ENCODE assay signal across 26 cellular contexts in genomic region chr5:139228201-139228796, GRCh38.
"Had no signal": no experiment of that assay in that cellular context is flagged by ENCODE, and none has a peak within 500 bp of the region (broad histone marks: within the 10 kb centered on the region; RNA-seq: fewer than 3 reads in every experiment).

No MANE protein-coding gene starts in this region.

- H3K27me3 Mint-ChIP-seq: activated T-cell treated with anti-CD3 and anti-CD28 coated beads, Interleukin-2, amount 50 U/mL, for 24 hours had no signal

- H3K9me3 ChIP-seq: Peyer's patch, SJCRH30 had no signal

- DNase-seq: activated CD4-positive, alpha-beta T cell treated with anti-CD3 and anti-CD28 coated beads for 48 hours; activated CD4-positive, alpha-beta T cell treated with anti-CD3 and anti-CD28 coated beads, Interleukin-2, amount 50 U/mL, for 48 hours; activated CD4-positive, CD25-positive, alpha-beta regulatory T cell treated with anti-CD3 and anti-CD28 coated beads, Interleukin-2, amount 50 U/mL, for 72 hours; activated CD8-positive, alpha-beta memory T cell treated with anti-CD3 and anti-CD28 coated beads, Interleukin-2, amount 10 ng/mL, durations not matched to agents 7 days and 5 days; activated effector memory CD4-positive, alpha-beta T cell treated with anti-CD3 and anti-CD28 coated beads, Interleukin-2, amount 50 U/mL, for 16 hours; activated naive CD4-positive, alpha-beta T cell treated with Interleukin-2 at 50 U/mL for 16 hours; activated T-cell treated with anti-CD3 and anti-CD28 coated beads, Interleukin-2, amount 50 U/mL, for 24 hours; caudate nucleus; KG1; MV-4-11; NCI-H1092 treated with DMSO at 0.1 percent for 48 hours; NCI-H1436; NCI-H1694 treated with DMSO at 0.1 percent for 48 hours; NCI-H2029 treated with DMSO at 0.1 percent for 48 hours; NCI-H510A treated with DMSO at 0.1 percent for 48 hours; NCI-H69; Right ventricle myocardium superior; SJCRH30; T-helper 17 cell; T-helper 9 cell had no signal

- H3K27ac Mint-ChIP-seq: activated CD8-positive, alpha-beta memory T cell treated with anti-CD3 and anti-CD28 coated beads, Interleukin-2, amount 10 ng/mL, durations not matched to agents 7 days and 5 days; activated naive CD8-positive, alpha-beta T cell; activated T-cell treated with anti-CD3 and anti-CD28 coated beads, Interleukin-2, amount 50 U/mL, for 24 hours; IgD-negative memory B cell; T-helper 17 cell; WTC11 had no signal

- H3K4me1 ChIP-seq: Peyer's patch, SJCRH30 had no signal

- H3K36me3 Mint-ChIP-seq: activated CD8-positive, alpha-beta memory T cell treated with anti-CD3 and anti-CD28 coated beads, Interleukin-2, amount 10 ng/mL, durations not matched to agents 7 days and 5 days; IgD-negative memory B cell; WTC11 had no signal

- H3K4me3 ChIP-seq: Peyer's patch, SJCRH30 had no signal

- H3K9me3 Mint-ChIP-seq: activated T-cell treated with anti-CD3 and anti-CD28 coated beads, Interleukin-2, amount 50 U/mL, for 24 hours; IgD-negative memory B cell; WTC11 had no signal

- ATAC-seq: activated CD8-positive, alpha-beta memory T cell treated with anti-CD3 and anti-CD28 coated beads, Interleukin-2, amount 10 ng/mL, durations not matched to agents 7 days and 5 days; SK-N-SH treated with all-trans-retinoic acid at 6 μM for 48 hours; T-helper 17 cell; WTC11 had no signal

- H3K27me3 ChIP-seq: Peyer's patch, SJCRH30 had no signal

- H3K4me1 Mint-ChIP-seq: T-helper 17 cell had no signal

- H3K4me3 Mint-ChIP-seq: activated CD8-positive, alpha-beta memory T cell treated with anti-CD3 and anti-CD28 coated beads, Interleukin-2, amount 10 ng/mL, durations not matched to agents 7 days and 5 days; activated naive CD8-positive, alpha-beta T cell; activated T-cell treated with anti-CD3 and anti-CD28 coated beads, Interleukin-2, amount 50 U/mL, for 24 hours; IgD-negative memory B cell; T-helper 17 cell; WTC11 had no signal

- H3K36me3 ChIP-seq: Peyer's patch, SJCRH30 had no signal

- H3K27ac ChIP-seq: Peyer's patch, RWPE1, SJCRH30 had no signal
